7 cellular contexts compared by ENCODE assay signal in the genomic region with DNA sequence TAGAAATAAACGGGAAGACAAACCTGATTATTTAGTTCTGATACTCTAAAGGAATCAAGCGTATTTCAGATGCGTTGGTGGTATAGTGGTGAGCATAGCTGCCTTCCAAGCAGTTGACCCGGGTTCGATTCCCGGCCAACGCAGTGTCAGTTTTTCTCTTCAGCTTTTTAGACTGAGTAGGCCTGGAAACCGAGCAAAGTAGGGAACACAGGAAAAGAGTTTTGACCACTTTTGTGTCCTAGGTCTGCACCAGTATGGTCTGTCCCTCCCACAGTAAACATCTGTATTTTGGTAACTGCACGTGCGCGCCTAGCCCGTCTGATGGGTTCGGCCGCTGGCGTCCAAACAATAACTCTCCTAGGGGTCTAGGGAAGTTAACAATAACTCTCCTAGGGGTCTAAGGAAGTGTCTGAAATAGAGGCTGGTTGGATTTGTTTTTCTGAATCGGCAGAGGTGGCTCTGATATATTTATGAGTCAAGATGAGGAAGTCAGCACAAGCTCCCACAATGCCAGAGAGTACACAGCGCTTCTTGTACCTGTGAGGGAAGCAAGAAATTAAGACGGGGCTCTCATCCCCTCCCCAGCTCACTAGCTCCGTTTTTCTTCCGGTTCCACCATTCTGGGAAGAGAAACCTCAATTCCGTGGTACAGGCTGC. TPM values are rescaled to one million over a fixed set of nuclear protein-coding genes. Genes with fewer than 3 reads are reported as not detected.
DNase-seq lines count a peak whose midpoint lies in the region; ATAC-seq and TF ChIP-seq lines count a peak whose summit lies in the region.

No MANE protein-coding gene starts in this region.

- peak overlapping the region; percentile 62 for H3K9ac ChIP-seq in IMR-90 (ENCODE audit: low read depth, low read length)

- peak overlapping the region; percentile 46; the same call in 1 of the 2 replicates for H4K91ac ChIP-seq in IMR-90 (ENCODE audit: insufficient read depth, low read depth, low read length)

- H3K9me1 ChIP-seq in IMR-90 (ENCODE audit: insufficient read depth, low read length), result peaks cover 3% of the 10 kb centered on the region; the same call in 1 of the 2 replicates

- H2BK15ac ChIP-seq in IMR-90 (ENCODE audit: low read depth, low read length), result no peak overlapping the region

- H3K27me3 Mint-ChIP-seq in naive B cell, result peaks cover 0 to 11% (median 0%) of the 10 kb centered on the region in 3 donors
- no peaks in the 10 kb centered on the region for H3K27me3 Mint-ChIP-seq in stimulated activated memory B cell treated with anti-CD40 and anti-IgM and Interleukin-4, amounts not matched to agents 10 μg/mL and 1 μg/mL and 100 μg/mL, for 72 hours

- no peaks in the 10 kb centered on the region for H3K36me3 ChIP-seq in IMR-90 (ENCODE audit: control insufficient read depth, insufficient read depth, low read length)

- peaks cover 0 to 7% of the 10 kb centered on the region in 2 donors for H3K36me3 Mint-ChIP-seq in naive B cell
- H3K36me3 Mint-ChIP-seq in stimulated activated memory B cell treated with anti-CD40 and anti-IgM and Interleukin-4, amounts not matched to agents 10 μg/mL and 1 μg/mL and 100 μg/mL, for 72 hours, result no peaks in the 10 kb centered on the region

- H2BK20ac ChIP-seq in IMR-90 (ENCODE audit: low read depth, low read length), result no peak overlapping the region

- no peak for TF ChIP-seq POLR2A in IMR-90 (IDR thresholded peaks at IDR 0.05; ENCODE audit: low read depth, low read length)

- no TSS peak for BruUV-seq in IMR-90 (replicated peaks; lab: Mats Ljungman, UMichigan)

- H3K27ac Mint-ChIP-seq in naive B cell, result peak overlapping the region; percentile 97 to 100 (median 100)
- peak overlapping the region; percentile 97 for H3K27ac Mint-ChIP-seq in stimulated activated memory B cell treated with anti-CD40 and anti-IgM and Interleukin-4, amounts not matched to agents 10 μg/mL and 1 μg/mL and 100 μg/mL, for 72 hours

- H4K5ac ChIP-seq in IMR-90 (ENCODE audit: low read depth, low read length), result 0 out of 2 replicates have a peak overlapping the region, but pooled peaks have one; percentile 5

- CTCF ChIA-PET in IMR-90 (lab: Yijun Ruan, JAX), result interaction anchor here (0.5 kb wide), 1 partner anchor 83 kb away, joined by 3 read pairs; no protein-coding TSS in a partner anchor

- H3K56ac ChIP-seq in IMR-90 (ENCODE audit: extremely low read depth, insufficient read depth, low read length), result peak overlapping the region; percentile 12; the same call in 1 of the 2 replicates

- H3K4me3 ChIP-seq in IMR-90 (ENCODE audit: insufficient read depth, low read depth, low read length), result peak overlapping the region; percentile 69

- H3K27ac ChIP-seq in IMR-90 (ENCODE audit: insufficient read depth, low read length), result peak overlapping the region; percentile 29

- no peaks in the 10 kb centered on the region for H3K27me3 ChIP-seq in IMR-90 (ENCODE audit: control insufficient read depth, insufficient read depth, low read length)

- H3K23ac ChIP-seq in IMR-90 (ENCODE audit: low read depth, low read length), result peak overlapping the region; percentile 75

- no peak overlapping the region for H2AK5ac ChIP-seq in IMR-90 (ENCODE audit: low read depth, low read length)

- peaks cover 35 to 50% (median 47%) of the 10 kb centered on the region in 3 donors for H3K4me1 Mint-ChIP-seq in naive B cell
- H3K4me1 Mint-ChIP-seq in stimulated activated memory B cell treated with anti-CD40 and anti-IgM and Interleukin-4, amounts not matched to agents 10 μg/mL and 1 μg/mL and 100 μg/mL, for 72 hours, result peaks cover 39% of the 10 kb centered on the region

- peak overlapping the region; percentile 48 for H2AK9ac ChIP-seq in IMR-90 (replicated peaks; ENCODE audit: low read depth, low read length, poor library complexity)

- ATAC-seq in GM18520 (IDR thresholded peaks at IDR 0.05; ENCODE audit: unreplicated experiment) (peak; percentile 30), IMR-90 (ENCODE audit: low read depth) (peak; percentile 49), esophagus mucosa (peak; percentile 76), naive B cell (ENCODE audit: low read depth in 2 of 2) (peak; percentile 59 to 64)
- peak; percentile 79 for ATAC-seq in stimulated activated memory B cell treated with anti-CD40 and anti-IgM and Interleukin-4, amounts not matched to agents 10 μg/mL and 1 μg/mL and 100 μg/mL, for 72 hours

- H3K4ac ChIP-seq in IMR-90 (ENCODE audit: low read depth, low read length), result peak overlapping the region; percentile 46

- H3K4me3 Mint-ChIP-seq in naive B cell, result peak overlapping the region; percentile 96 to 100 (median 98)
- peak overlapping the region; percentile 95 for H3K4me3 Mint-ChIP-seq in stimulated activated memory B cell treated with anti-CD40 and anti-IgM and Interleukin-4, amounts not matched to agents 10 μg/mL and 1 μg/mL and 100 μg/mL, for 72 hours

- peak overlapping the region; percentile 60; the same call in 1 of the 2 replicates for H3K14ac ChIP-seq in IMR-90 (replicated peaks; ENCODE audit: low read depth, low read length)

- H2BK120ac ChIP-seq in IMR-90 (ENCODE audit: low read depth, low read length), result peak overlapping the region; percentile 27; the same call in 1 of the 2 replicates

- TF ChIP-seq RAD21 in IMR-90 (IDR thresholded peaks at IDR 0.05; ENCODE audit: low read length), result no peak

- peaks cover 0 to 15% (median 4%) of the 10 kb centered on the region in 7 donors for H3K9me3 Mint-ChIP-seq in naive B cell
- H3K9me3 Mint-ChIP-seq in stimulated activated memory B cell treated with anti-CD40 and anti-IgM and Interleukin-4, amounts not matched to agents 10 μg/mL and 1 μg/mL and 100 μg/mL, for 72 hours, result no peaks in the 10 kb centered on the region

- no peaks in the 10 kb centered on the region for H3K4me1 ChIP-seq in IMR-90 (ENCODE audit: control insufficient read depth, insufficient read depth, low read length)

- POLR2A ChIA-PET in IMR-90 (lab: Charles Lee; ENCODE audit: unreplicated experiment), result interaction anchor here (2.1 kb wide), 1 partner anchor 14 kb away, joined by 10 read pairs; no protein-coding TSS in a partner anchor

- H4K8ac ChIP-seq in IMR-90 (ENCODE audit: low read depth in 2 of 2, low read length in 2 of 2), result peak overlapping the region in 1 of 2 experiments; percentile 32; a peak in 1 of 4 replicates

- H3K9me3 ChIP-seq in IMR-90 (ENCODE audit: control insufficient read depth, insufficient read depth, low read length), result no peaks in the 10 kb centered on the region

- H3K79me1 ChIP-seq in IMR-90 (ENCODE audit: low read depth in 1 of 2, low read length in 2 of 2), result no peaks in the 10 kb centered on the region

- peak overlapping the region; percentile 62 for H2BK5ac ChIP-seq in IMR-90 (ENCODE audit: low read depth, low read length, poor library complexity, severe bottlenecking)

- in situ Hi-C loops in IMR-90 (cut with MboI; ENCODE audit: low sequenced_read_pairs), result no loop called here

- WGBS in IMR-90 (ENCODE audit: extremely low coverage in 2 of 2, insufficient read length in 1 of 2), 2 experiments, result 0% methylated on average over 5 of the region's 21 CpGs; no CpG with 5 or more reads in 1 of the 2 experiments

- H4K20me1 ChIP-seq in IMR-90 (ENCODE audit: insufficient read depth, low read length), result peaks cover 6% of the 10 kb centered on the region; the same call in 1 of the 2 replicates

- dilution Hi-C loops in IMR-90 (cut with HindIII; ENCODE audit: low sequenced_read_pairs, unreplicated experiment), result no loop called here

- 0 out of 2 replicates have a peak overlapping the region, but pooled peaks have one; percentile 4 for H3K18ac ChIP-seq in IMR-90 (ENCODE audit: low read depth, low read length)

- peak overlapping the region; percentile 97 for H2AFZ ChIP-seq in IMR-90 (replicated peaks; ENCODE audit: low read length, poor library complexity)

- H3K4me2 ChIP-seq in IMR-90 (ENCODE audit: low read depth, low read length), result peak overlapping the region; percentile 83

- peak; percentile 87 for DNase-seq in IMR-90
- DNase-seq in OCI-M2 (lab: John Stamatoyannopoulos, UW; ENCODE audit: unreplicated experiment), result peak; percentile 87
- DNase-seq in activated T-cell treated with anti-CD3 and anti-CD28 coated beads for 48 hours (ENCODE audit: low read depth), result peak; percentile 73
- peak; percentile 76 for DNase-seq in naive B cell

- intact Hi-C loops in IMR-90 (cut with micrococcal nuclease), result no loop called here

- no peak for TF ChIP-seq CTCF in IMR-90 (conservative IDR thresholded peaks at IDR 0.05; ENCODE audit: low read depth, low read length)

TF ChIP-seq in IMR-90, 13 proteins besides CTCF, POLR2A, EP300 and RAD21 (continues in another document):
- TF ChIP-seq MAZ (IDR thresholded peaks at IDR 0.05; ENCODE audit: borderline replicate concordance, low read depth, low read length) (no peak), CEBPB (IDR thresholded peaks at IDR 0.05; ENCODE audit: low read depth, low read length) (no peak), RFX5 (IDR thresholded peaks at IDR 0.05; ENCODE audit: low read depth, low read length) (no peak), RCOR1 (IDR thresholded peaks at IDR 0.05; ENCODE audit: insufficient replicate concordance, low read length) (no peak), CHD1 (IDR thresholded peaks at IDR 0.05; ENCODE audit: low read depth, low read length) (no peak; the same call in 1 of the 2 replicates), MAFK (IDR thresholded peaks at IDR 0.05; ENCODE audit: low read depth, low read length) (peak; percentile 36; the same call in 1 of the 2 replicates), SMC3 (IDR thresholded peaks at IDR 0.05; ENCODE audit: low read depth, low read length) (no peak)
- TF ChIP-seq, protein P1, sequence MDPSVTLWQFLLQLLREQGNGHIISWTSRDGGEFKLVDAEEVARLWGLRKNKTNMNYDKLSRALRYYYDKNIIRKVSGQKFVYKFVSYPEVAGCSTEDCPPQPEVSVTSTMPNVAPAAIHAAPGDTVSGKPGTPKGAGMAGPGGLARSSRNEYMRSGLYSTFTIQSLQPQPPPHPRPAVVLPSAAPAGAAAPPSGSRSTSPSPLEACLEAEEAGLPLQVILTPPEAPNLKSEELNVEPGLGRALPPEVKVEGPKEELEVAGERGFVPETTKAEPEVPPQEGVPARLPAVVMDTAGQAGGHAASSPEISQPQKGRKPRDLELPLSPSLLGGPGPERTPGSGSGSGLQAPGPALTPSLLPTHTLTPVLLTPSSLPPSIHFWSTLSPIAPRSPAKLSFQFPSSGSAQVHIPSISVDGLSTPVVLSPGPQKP (IDR thresholded peaks at IDR 0.05; ENCODE audit: borderline replicate concordance, low read depth, low read length), result no peak

RNA-seq across cellular contexts. Expression of a gene that starts 15.6 kb away (rescaled TPM):
- total RNA-seq in IMR-90 (2012; rRNA removed), result not detected in 2 replicates
- not detected in 2 replicates for polyA plus RNA-seq in IMR-90 (2012; rRNA removed)
- polyA plus RNA-seq in IMR-90 (2012; cell fraction: cytosol; rRNA removed), result not detected in 2 replicates
- not detected in 2 replicates for polyA plus RNA-seq in IMR-90 (2012; cell fraction: nucleus; rRNA removed; ENCODE audit: low replicate concordance)
- total RNA-seq in esophagus mucosa, result not detected
- not detected for polyA plus RNA-seq in naive B cell (ENCODE audit: low read depth in 6 of 6)

RNA-seq across cellular contexts. Expression of a gene that starts 40.7 kb away (rescaled TPM):
- total RNA-seq in IMR-90 (2012; rRNA removed) (60.0 and 77.2 TPM in 2 replicates), esophagus mucosa (77.7 TPM)
- polyA plus RNA-seq in IMR-90 (2012; rRNA removed) (21.8 and 36.4 TPM in 2 replicates), naive B cell (ENCODE audit: low read depth in 6 of 6) (1,000 to 10,000 TPM; 2,524 to 6,933 (median 5,735) TPM)
- polyA plus RNA-seq in IMR-90 (2012; cell fraction: cytosol; rRNA removed), result 26.3 and 27.4 TPM in 2 replicates
- 16.0 and 36.0 TPM in 2 replicates for polyA plus RNA-seq in IMR-90 (2012; cell fraction: nucleus; rRNA removed; ENCODE audit: low replicate concordance)

Comparison
In these comparisons a context has a peak if more than half of its experiments do, and no peak if none do; other contexts are left out.
1. Peak in every context shown above with its lines: DNase-seq, ATAC-seq, H3K4me3 ChIP-seq and H3K27ac ChIP-seq.